29 cellular contexts compared by ENCODE assay signal in the genomic region with DNA sequence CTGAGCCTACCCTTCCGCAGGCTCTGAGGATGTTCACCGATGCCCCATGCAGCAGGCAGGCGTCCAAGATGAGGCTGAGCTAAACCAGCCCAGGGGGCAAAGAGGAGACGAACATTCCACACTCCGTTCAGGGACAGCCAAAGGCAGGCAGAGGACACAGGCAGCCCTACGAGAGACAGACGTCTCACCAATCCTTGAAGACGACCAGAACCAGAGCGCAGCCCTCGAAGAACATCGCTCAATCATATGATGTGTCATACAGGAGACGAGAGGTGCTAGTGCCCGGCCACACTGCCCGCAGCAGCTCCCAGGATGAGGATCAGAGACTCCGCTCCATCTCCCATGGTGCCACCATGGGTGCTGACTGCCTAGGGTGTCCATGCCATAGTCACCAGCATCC.
"Had no signal": no experiment of that assay in that cellular context is flagged by ENCODE, and none has a peak within 500 bp of the region (broad histone marks: within the 10 kb centered on the region; RNA-seq: fewer than 3 reads in every experiment).

No MANE protein-coding gene starts in this region.

- H3K27ac ChIP-seq: brain microvascular endothelial cell had no signal

- DNase-seq: activated CD4-positive, alpha-beta T cell treated with anti-CD3 and anti-CD28 coated beads for 1 hour; activated CD4-positive, alpha-beta T cell treated with anti-CD3 and anti-CD28 coated beads for 4 hours; activated CD4-positive, alpha-beta T cell treated with anti-CD3 and anti-CD28 coated beads, Interleukin-2, amount 10 ng/mL, durations not matched to agents 7 days and 5 days; activated CD4-positive, alpha-beta T cell treated with anti-CD3 and anti-CD28 coated beads, Interleukin-2, amount 50 U/mL, for 4 hours; activated CD4-positive, CD25-positive, alpha-beta regulatory T cell; activated CD8-positive, alpha-beta memory T cell treated with anti-CD3 and anti-CD28 coated beads, Interleukin-2, amount 10 ng/mL, durations not matched to agents 7 days and 5 days; activated CD8-positive, alpha-beta memory T cell treated with anti-CD3 and anti-CD28 coated beads, Interleukin-2, amount 50 U/mL, for 4 hours; activated CD8-positive, alpha-beta T cell treated with anti-CD3 and anti-CD28 coated beads for 36 hours; activated gamma-delta T cell; activated naive CD4-positive, alpha-beta T cell; activated naive CD4-positive, alpha-beta T cell treated with anti-CD3 and anti-CD28 coated beads, Interleukin-2, amount 50 U/mL, for 16 hours; activated T-cell treated with anti-CD3 and anti-CD28 coated beads for 4 hours; activated T-cell treated with anti-CD3 and anti-CD28 coated beads, Interleukin-2, amount 50 U/mL, for 24 hours; activated T-cell treated with anti-CD3 and anti-CD28 coated beads, Interleukin-2, amount 50 U/mL, for 72 hours; amniotic stem cell; anterior cingulate cortex; brain microvascular endothelial cell; cortex of kidney; dermis blood vessel endothelial cell; effector CD4-positive, alpha-beta T cell; effector memory CD8-positive, alpha-beta T cell; foreskin fibroblast; SW 1271; T-cell; T1000 had no signal

- H3K4me1 Mint-ChIP-seq: activated CD8-positive, alpha-beta memory T cell treated with anti-CD3 and anti-CD28 coated beads, Interleukin-2, amount 10 ng/mL, durations not matched to agents 7 days and 5 days; central memory CD8-positive, alpha-beta T cell; T-cell had no signal

- H3K36me3 ChIP-seq: brain microvascular endothelial cell had no signal

- H3K27ac Mint-ChIP-seq: activated CD4-positive, alpha-beta T cell treated with anti-CD3 and anti-CD28 coated beads, Interleukin-2, amount 10 ng/mL, durations not matched to agents 7 days and 5 days; activated CD8-positive, alpha-beta memory T cell treated with anti-CD3 and anti-CD28 coated beads, Interleukin-2, amount 10 ng/mL, durations not matched to agents 7 days and 5 days; activated CD8-positive, alpha-beta T cell treated with anti-CD3 and anti-CD28 coated beads for 36 hours; activated naive CD8-positive, alpha-beta T cell; activated T-cell treated with anti-CD3 and anti-CD28 coated beads, Interleukin-2, amount 50 U/mL, for 24 hours; activated T-cell treated with anti-CD3 and anti-CD28 coated beads, Interleukin-2, amount 50 U/mL, for 72 hours; T-helper 1 cell treated with Interleukin-12 subunit alpha and Interleukin-12 subunit beta and Interleukin-4 antibody, amounts not matched to agents 30 μg/mL and 1 μg/mL, for 36 hours had no signal

- ATAC-seq: activated CD8-positive, alpha-beta memory T cell treated with anti-CD3 and anti-CD28 coated beads, Interleukin-2, amount 10 ng/mL, durations not matched to agents 7 days and 5 days; activated CD8-positive, alpha-beta T cell treated with anti-CD3 and anti-CD28 coated beads for 36 hours; activated T-cell treated with anti-CD3 and anti-CD28 coated beads, Interleukin-2, amount 50 U/mL, for 72 hours; effector memory CD8-positive, alpha-beta T cell; esophagus mucosa; T-cell had no signal

- H3K36me3 Mint-ChIP-seq: activated CD8-positive, alpha-beta memory T cell treated with anti-CD3 and anti-CD28 coated beads, Interleukin-2, amount 10 ng/mL, durations not matched to agents 7 days and 5 days had no signal

- H3K9me3 Mint-ChIP-seq: activated CD4-positive, alpha-beta T cell treated with anti-CD3 and anti-CD28 coated beads, Interleukin-2, amount 10 ng/mL, durations not matched to agents 7 days and 5 days; central memory CD8-positive, alpha-beta T cell had no signal

- H3K4me3 Mint-ChIP-seq: activated CD4-positive, alpha-beta T cell treated with anti-CD3 and anti-CD28 coated beads, Interleukin-2, amount 10 ng/mL, durations not matched to agents 7 days and 5 days; activated CD8-positive, alpha-beta memory T cell treated with anti-CD3 and anti-CD28 coated beads, Interleukin-2, amount 10 ng/mL, durations not matched to agents 7 days and 5 days; activated CD8-positive, alpha-beta T cell treated with anti-CD3 and anti-CD28 coated beads for 36 hours; activated naive CD8-positive, alpha-beta T cell; activated T-cell treated with anti-CD3 and anti-CD28 coated beads, Interleukin-2, amount 50 U/mL, for 24 hours; activated T-cell treated with anti-CD3 and anti-CD28 coated beads, Interleukin-2, amount 50 U/mL, for 72 hours; central memory CD8-positive, alpha-beta T cell; effector memory CD8-positive, alpha-beta T cell; T-cell; T-helper 1 cell treated with Interleukin-12 subunit alpha and Interleukin-12 subunit beta and Interleukin-4 antibody, amounts not matched to agents 30 μg/mL and 1 μg/mL, for 36 hours had no signal
